In genomic region chr2:230218411-230218810, GRCh38 we compare ENCODE assay signal across 10 cellular contexts. TPM values are rescaled to one million over a fixed set of nuclear protein-coding genes. Genes with fewer than 3 reads are reported as not detected.
DNase-seq lines count a peak whose midpoint lies in the region; ATAC-seq and TF ChIP-seq lines count a peak whose summit lies in the region.
"Had no signal": no experiment of that assay in that cellular context is flagged by ENCODE, and none has a peak within 500 bp of the region (broad histone marks: within the 10 kb centered on the region; RNA-seq: fewer than 3 reads in every experiment).

No MANE protein-coding gene starts in this region.

- peaks cover 33% of the 10 kb centered on the region for H3K4me1 ChIP-seq in CD4-positive, CD25-positive, alpha-beta regulatory T cell (ENCODE audit: control insufficient read depth, insufficient read depth, low read length, poor library complexity, severe bottlenecking)
- peaks cover 5 to 16% of the 10 kb centered on the region in 2 donors for H3K4me1 ChIP-seq in ascending aorta

- H3K27ac Mint-ChIP-seq in CD4-positive, CD25-positive, alpha-beta regulatory T cell, result peak overlapping the region; percentile 27 to 95 (median 70)

- DNase-seq in CD4-positive, CD25-positive, alpha-beta regulatory T cell, result peak in 2 of 3 donors; percentile 20 to 63
- DNase-seq in ascending aorta (ENCODE audit: low spot score in 2 of 2), result no peak
- peak; percentile 8 for DNase-seq in midbrain (lab: John Stamatoyannopoulos, UW)

- no peaks in the 10 kb centered on the region for H3K27me3 Mint-ChIP-seq in CD4-positive, CD25-positive, alpha-beta regulatory T cell

- peak overlapping the region; percentile 96 to 100 (median 98) for H3K4me3 Mint-ChIP-seq in CD4-positive, CD25-positive, alpha-beta regulatory T cell

- no peak overlapping the region for H3K27ac ChIP-seq in CD4-positive, CD25-positive, alpha-beta regulatory T cell (ENCODE audit: insufficient read depth, low read length, poor library complexity, severe bottlenecking)
- H3K27ac ChIP-seq in KOPT-K1 (ENCODE audit: low read depth, low read length, poor library complexity, severe bottlenecking) (peak overlapping the region; percentile 78), ascending aorta (peak overlapping the region; percentile 69)
- H3K27ac ChIP-seq: cardiac muscle cell, RWPE1 had no signal

- peak; percentile 27 to 36 for ATAC-seq in CD4-positive, CD25-positive, alpha-beta regulatory T cell (ENCODE audit: low read depth in 2 of 2)
- ATAC-seq in GM21825 (IDR thresholded peaks at IDR 0.05; ENCODE audit: unreplicated experiment), result no peak
- no peak for ATAC-seq in HG02759 (IDR thresholded peaks at IDR 0.05; ENCODE audit: unreplicated experiment)
- no peak for ATAC-seq in GM21737 (IDR thresholded peaks at IDR 0.05; ENCODE audit: unreplicated experiment)
- no peak for ATAC-seq in GM18502 (IDR thresholded peaks at IDR 0.05; ENCODE audit: poor library complexity, unreplicated experiment)

- H3K4me1 Mint-ChIP-seq in CD4-positive, CD25-positive, alpha-beta regulatory T cell, result peaks cover 46 to 71% (median 58%) of the 10 kb centered on the region in 4 donors

- peaks cover 45% of the 10 kb centered on the region for H3K36me3 Mint-ChIP-seq in CD4-positive, CD25-positive, alpha-beta regulatory T cell

- intact Hi-C loops in ascending aorta (cut with DNase I), result loop anchor here (10.0 kb wide), 1 partner anchor 396 kb away; no protein-coding TSS in a partner anchor

- H3K36me3 ChIP-seq in CD4-positive, CD25-positive, alpha-beta regulatory T cell (ENCODE audit: control insufficient read depth, insufficient read depth, low read length), result peaks cover 40% of the 10 kb centered on the region
- H3K36me3 ChIP-seq in KOPT-K1 (ENCODE audit: insufficient read depth, low read length) (peaks cover 39% of the 10 kb centered on the region), ascending aorta (peaks cover 22 to 34% of the 10 kb centered on the region in 2 donors)
- H3K36me3 ChIP-seq: cardiac muscle cell had no signal

- no peaks in the 10 kb centered on the region for H3K27me3 ChIP-seq in CD4-positive, CD25-positive, alpha-beta regulatory T cell (ENCODE audit: control insufficient read depth, insufficient read depth, low read length)
- H3K27me3 ChIP-seq in ascending aorta, result no peaks in the 10 kb centered on the region
- H3K27me3 ChIP-seq: cardiac muscle cell had no signal

- no peaks in the 10 kb centered on the region for H3K9me3 ChIP-seq in CD4-positive, CD25-positive, alpha-beta regulatory T cell (ENCODE audit: control insufficient read depth in 2 of 2, low read length in 2 of 2)
- H3K9me3 ChIP-seq in KOPT-K1 (ENCODE audit: insufficient read depth, low read length, poor library complexity, severe bottlenecking) (no peaks in the 10 kb centered on the region), ascending aorta (no peaks in the 10 kb centered on the region)

- no peak for TF ChIP-seq CTCF in ascending aorta (IDR thresholded peaks at IDR 0.05)

- peak overlapping the region; percentile 100 for H3K4me3 ChIP-seq in CD4-positive, CD25-positive, alpha-beta regulatory T cell (ENCODE audit: low read depth, low read length)
- peak overlapping the region; percentile 16 to 74 for H3K4me3 ChIP-seq in ascending aorta
- H3K4me3 ChIP-seq: cardiac muscle cell had no signal

- no peaks in the 10 kb centered on the region for H3K9me3 Mint-ChIP-seq in CD4-positive, CD25-positive, alpha-beta regulatory T cell

RNA-seq across cellular contexts. Expression of gene SP110, which starts 1.4 kb away (rescaled TPM):
- total RNA-seq in CD4-positive, CD25-positive, alpha-beta regulatory T cell, result 118 TPM
- 100 to 1,000 TPM in 1 of 4 donors, 10 to 100 TPM in 3; 74.5 to 131 (median 87.1) TPM for polyA plus RNA-seq in CD4-positive, CD25-positive, alpha-beta regulatory T cell
- 25.2 TPM for total RNA-seq in ascending aorta

RNA-seq across cellular contexts. Expression of gene SP140, which starts 7.1 kb away (rescaled TPM):
- total RNA-seq in CD4-positive, CD25-positive, alpha-beta regulatory T cell, result 100 TPM
- polyA plus RNA-seq in CD4-positive, CD25-positive, alpha-beta regulatory T cell, result 10 to 100 TPM; 22.4 to 35.4 (median 28.2) TPM
- total RNA-seq in ascending aorta, result 0.11 TPM

Comparison
In these comparisons a context has a peak if more than half of its experiments do, and no peak if none do; other contexts are left out.
1. ATAC-seq: peak in CD4-positive, CD25-positive, alpha-beta regulatory T cell (2 of 2); none in GM21825 (single experiment), HG02759 (single experiment), GM21737 (single experiment) and GM18502 (single experiment).
2. DNase-seq: peak in CD4-positive, CD25-positive, alpha-beta regulatory T cell (2 of 3) and midbrain (single experiment); none in ascending aorta (0 of 2).
3. RNA of gene SP140, which starts 7.1 kb away (total RNA-seq): 100 TPM in CD4-positive, CD25-positive, alpha-beta regulatory T cell (single experiment); 0.11 TPM in ascending aorta (single experiment); every median in the first group is over 10 times any median in the second.